2 cellular contexts compared by ENCODE assay signal in the genomic region with DNA sequence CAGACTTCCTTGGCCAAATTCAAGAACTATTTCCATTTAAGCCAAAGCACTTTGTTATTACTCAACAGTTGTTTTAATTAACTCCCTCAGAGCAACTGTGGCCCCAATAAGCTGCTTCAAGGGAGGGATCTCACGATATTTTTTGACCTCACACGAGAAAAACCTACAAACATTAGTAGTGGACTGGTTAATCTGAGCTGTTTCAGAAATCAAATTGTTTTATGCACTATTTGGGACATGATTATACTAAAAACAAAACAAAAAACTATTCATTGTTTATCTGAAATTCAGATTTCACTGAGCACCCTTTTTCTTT.
TF ChIP-seq lines count a peak whose summit lies in the region.

No MANE protein-coding gene starts in this region.

TF ChIP-seq in A549, 52 proteins besides CTCF, POLR2A, EP300 and RAD21 (continued from another document):
- TF ChIP-seq ZC3H11A (IDR thresholded peaks at IDR 0.05), result no peak
- no peak for TF ChIP-seq HEYL (CRISPR knock-in tag; IDR thresholded peaks at IDR 0.05)
- no peak for TF ChIP-seq FOSL2 (IDR thresholded peaks at IDR 0.05)
- TF ChIP-seq FOSL2 (CRISPR knock-in tag; IDR thresholded peaks at IDR 0.05), result no peak
- no peak for TF ChIP-seq NFE2L2 (conservative IDR thresholded peaks at IDR 0.05; ENCODE audit: low read length)
- no peak for TF ChIP-seq REST (IDR thresholded peaks at IDR 0.05)
- no peak for TF ChIP-seq EHMT2 (IDR thresholded peaks at IDR 0.05; ENCODE audit: low read depth)
- no peak for TF ChIP-seq KDM1A (IDR thresholded peaks at IDR 0.05; ENCODE audit: low read depth)
- TF ChIP-seq RARB (CRISPR knock-in tag; IDR thresholded peaks at IDR 0.05), result no peak
- no peak for TF ChIP-seq EHF (CRISPR knock-in tag; IDR thresholded peaks at IDR 0.05)
- no peak for TF ChIP-seq RCOR1 (IDR thresholded peaks at IDR 0.05; ENCODE audit: low read depth, low read length)
- no peak for TF ChIP-seq NR3C1 (IDR thresholded peaks at IDR 0.05)

TF ChIP-seq in HEK293, 187 proteins besides CTCF, POLR2A, EP300 and RAD21 (continued from another document):
- TF ChIP-seq, protein P1, sequence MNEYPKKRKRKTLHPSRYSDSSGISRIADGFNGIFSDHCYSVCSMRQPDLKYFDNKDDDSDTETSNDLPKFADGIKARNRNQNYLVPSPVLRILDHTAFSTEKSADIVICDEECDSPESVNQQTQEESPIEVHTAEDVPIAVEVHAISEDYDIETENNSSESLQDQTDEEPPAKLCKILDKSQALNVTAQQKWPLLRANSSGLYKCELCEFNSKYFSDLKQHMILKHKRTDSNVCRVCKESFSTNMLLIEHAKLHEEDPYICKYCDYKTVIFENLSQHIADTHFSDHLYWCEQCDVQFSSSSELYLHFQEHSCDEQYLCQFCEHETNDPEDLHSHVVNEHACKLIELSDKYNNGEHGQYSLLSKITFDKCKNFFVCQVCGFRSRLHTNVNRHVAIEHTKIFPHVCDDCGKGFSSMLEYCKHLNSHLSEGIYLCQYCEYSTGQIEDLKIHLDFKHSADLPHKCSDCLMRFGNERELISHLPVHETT (tag by site-specific recombination; IDR thresholded peaks at IDR 0.05), result no peak
- no peak for TF ChIP-seq ZBTB8A (tag by site-specific recombination; IDR thresholded peaks at IDR 0.05)
- TF ChIP-seq ZNF184 (tag by site-specific recombination; IDR thresholded peaks at IDR 0.05), result no peak
- no peak for TF ChIP-seq ZNF529 (tag by site-specific recombination; IDR thresholded peaks at IDR 0.05; ENCODE audit: insufficient replicate concordance)
